In genomic region chr4:69096111-69096656, GRCh38 we compare ENCODE assay signal across 1 cellular context.
A peak's percentile ranks its signal among the peaks of the same experiment; 100 is the strongest.
TF ChIP-seq lines count a peak whose summit lies in the region.

Gene UGT2B7 (plus strand): TSS chr4:69096474. CDS start chr4:69096521, 47 bp downstream.

TF ChIP-seq in liver, 16 proteins besides CTCF, POLR2A, EP300 and RAD21 (continued from another document):
- TF ChIP-seq ZBTB33 (IDR thresholded peaks at IDR 0.05), result peak; percentile 67
- TF ChIP-seq YY1 (IDR thresholded peaks at IDR 0.05), result peak; percentile 95
- TF ChIP-seq HNF4G (IDR thresholded peaks at IDR 0.05), result peak; percentile 54
- peak; percentile 94 for TF ChIP-seq FOXA2 (IDR thresholded peaks at IDR 0.05)
- TF ChIP-seq, protein P1, sequence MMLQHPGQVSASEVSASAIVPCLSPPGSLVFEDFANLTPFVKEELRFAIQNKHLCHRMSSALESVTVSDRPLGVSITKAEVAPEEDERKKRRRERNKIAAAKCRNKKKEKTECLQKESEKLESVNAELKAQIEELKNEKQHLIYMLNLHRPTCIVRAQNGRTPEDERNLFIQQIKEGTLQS (IDR thresholded peaks at IDR 0.05), result peak; percentile 56
- TF ChIP-seq NR2F2 (IDR thresholded peaks at IDR 0.05), result peak; percentile 23
TF ChIP-seq in liver: peak in this region for 15.
